Comparison of ENCODE assay signal across 17 cellular contexts in genomic region chr14:80266930-80267329, GRCh38. TPM values are rescaled to one million over a fixed set of nuclear protein-coding genes. Genes with fewer than 3 reads are reported as not detected.
A peak's percentile ranks its signal among the peaks of the same experiment; 100 is the strongest.
DNase-seq lines count a peak whose midpoint lies in the region; ATAC-seq and TF ChIP-seq lines count a peak whose summit lies in the region.
"Had no signal": no experiment of that assay in that cellular context is flagged by ENCODE, and none has a peak within 500 bp of the region (broad histone marks: within the 10 kb centered on the region; RNA-seq: fewer than 3 reads in every experiment).

No MANE protein-coding gene starts in this region.

- intact Hi-C loops in PC-3 (cut with micrococcal nuclease) (no loop called here), esophagus squamous epithelium (cut with DNase I) (no loop called here)

- WGBS in esophagus squamous epithelium, 2 donors: 43 to 64% methylated on average over 3 of the region's 3 CpGs
- 90% methylated on average over 3 of the region's 3 CpGs for WGBS in hepatocyte (ENCODE audit: low lambda C conversion rate, missing lambda C conversion rate)

- no TSS peak for BruUV-seq in PC-3 (replicated peaks; lab: Mats Ljungman, UMichigan)

- H4K20me1 ChIP-seq in PC-3 (ENCODE audit: low read length) (no peaks in the 10 kb centered on the region), hepatocyte (ENCODE audit: insufficient read depth, poor library complexity, severe bottlenecking) (no peaks in the 10 kb centered on the region)

- H3K4me1 ChIP-seq in PC-3 (ENCODE audit: insufficient read depth, low read length) (peaks cover 11% of the 10 kb centered on the region; the same call in 1 of the 2 replicates), esophagus squamous epithelium (peaks cover 0 to 48% (median 7%) of the 10 kb centered on the region in 3 donors), hepatocyte (ENCODE audit: insufficient read depth) (no peaks in the 10 kb centered on the region)

- TF ChIP-seq CTCF in LNCaP clone FGC (IDR thresholded peaks at IDR 0.05; ENCODE audit: control insufficient read depth, extremely low read depth, insufficient read depth) (no peak), PC-3 (conservative IDR thresholded peaks at IDR 0.05; ENCODE audit: low read depth, low read length) (no peak), esophagus squamous epithelium (IDR thresholded peaks at IDR 0.05) (no peak), hepatocyte (IDR thresholded peaks at IDR 0.05; ENCODE audit: poor library complexity) (no peak)

- H2AFZ ChIP-seq in PC-3 (ENCODE audit: low read length) (no peak overlapping the region), hepatocyte (no peak overlapping the region)
- H2AFZ ChIP-seq: GM23248 had no signal

- no peaks in the 10 kb centered on the region for H3K79me2 ChIP-seq in PC-3 (ENCODE audit: low read length)
- H3K79me2 ChIP-seq in hepatocyte: no peaks in the 10 kb centered on the region

- H3K9me3 ChIP-seq in PC-3 (ENCODE audit: low read length): no peaks in the 10 kb centered on the region
- H3K9me3 ChIP-seq in esophagus squamous epithelium: no peaks in the 10 kb centered on the region
- no peaks in the 10 kb centered on the region for H3K9me3 ChIP-seq in hepatocyte (ENCODE audit: low read depth)

- no peak overlapping the region for H3K27ac ChIP-seq in PC-3 (ENCODE audit: low read length)
- peak overlapping the region in 3 of 4 donors; percentile 53 to 82 (median 78) for H3K27ac ChIP-seq in esophagus squamous epithelium
- H3K27ac ChIP-seq in hepatocyte: no peak overlapping the region
- H3K27ac ChIP-seq: GM23248 had no signal

- CTCF ChIA-PET in PC-3 (lab: Charles Lee): no interaction called here

- DNase-seq in LNCaP clone FGC (ENCODE audit: low read depth): peak; percentile 19
- DNase-seq in PC-3: peak; percentile 22
- no peak for DNase-seq in esophagus squamous epithelium (lab: John Stamatoyannopoulos, UW)
- DNase-seq in HuH-7 (ENCODE audit: low spot score): no peak
- DNase-seq in stimulated activated CD4-positive, alpha-beta T cell treated with anti-CD3 and anti-CD28 coated beads, Interleukin-12 subunit alpha, Interleukin-12 subunit beta, amount 100 ng/mL, for 4 hours: no peak
- no peak for DNase-seq in hepatocyte (ENCODE audit: low spot score)
- DNase-seq: C1 segment of cervical spinal cord; Calu3; CD4-positive, alpha-beta memory T cell; COR-L47; DMS79; EL; GDM1; GM23248; H7; HCEC 1CT had no signal

- H3K4me2 ChIP-seq in PC-3 (ENCODE audit: low read length) (no peak overlapping the region), hepatocyte (no peak overlapping the region)

- TF ChIP-seq POLR2A in esophagus squamous epithelium (IDR thresholded peaks at IDR 0.05): no peak

- H3K9ac ChIP-seq in PC-3 (ENCODE audit: low read length): no peak overlapping the region
- H3K9ac ChIP-seq: GM23248 had no signal

- ATAC-seq in PC-3: no peak
- ATAC-seq: GM12878 had no signal

- H3K36me3 ChIP-seq in PC-3 (ENCODE audit: low read depth, low read length) (no peaks in the 10 kb centered on the region), esophagus squamous epithelium (no peaks in the 10 kb centered on the region), hepatocyte (replicated peaks; ENCODE audit: insufficient read depth, low read depth) (no peaks in the 10 kb centered on the region)

- no peaks in the 10 kb centered on the region for H3F3A ChIP-seq in PC-3 (ENCODE audit: low read length, unreplicated experiment)

- H3K9me2 ChIP-seq in PC-3 (replicated peaks; ENCODE audit: low read length): no peaks in the 10 kb centered on the region
- H3K9me2 ChIP-seq in hepatocyte (replicated peaks; ENCODE audit: insufficient read depth): no peaks in the 10 kb centered on the region

- H3K4me3 ChIP-seq in LNCaP clone FGC (ENCODE audit: low read depth, low read length) (no peak overlapping the region), PC-3 (ENCODE audit: low read length) (no peak overlapping the region), esophagus squamous epithelium (no peak overlapping the region), hepatocyte (no peak overlapping the region)
- H3K4me3 ChIP-seq: GM12878, GM23248 had no signal

- no peaks in the 10 kb centered on the region for H3K27me3 ChIP-seq in PC-3 (ENCODE audit: low read length)
- H3K27me3 ChIP-seq in esophagus squamous epithelium: no peaks in the 10 kb centered on the region
- H3K27me3 ChIP-seq in hepatocyte: no peaks in the 10 kb centered on the region

- POLR2A ChIA-PET in PC-3 (lab: Charles Lee; ENCODE audit: unreplicated experiment): no interaction called here

RNA-seq across cellular contexts. Expression of gene DIO2, which starts 55.6 kb away (rescaled TPM):
- total RNA-seq in PC-3 (2014; rRNA removed): 2.0 and 6.6 TPM in 2 replicates
- total RNA-seq in esophagus squamous epithelium: 100 to 1,000 TPM in 3 of 4 donors, 10 to 100 TPM in 1; 54.0 to 142 (median 123) TPM
- 2.5 and 9.3 TPM in 2 replicates for total RNA-seq in hepatocyte
- 0.71 and 0.74 TPM in 2 replicates for polyA plus RNA-seq in hepatocyte
- total RNA-seq: CD4-positive, alpha-beta memory T cell; GM12878; H7 had no signal
- polyA plus RNA-seq: CD4-positive, alpha-beta memory T cell; GM12878 had no signal

Comparison
In these comparisons a context has a peak if more than half of its experiments do, and no peak if none do; other contexts are left out.
1. DNase-seq: peak in LNCaP clone FGC (single experiment) and PC-3 (single experiment); none in esophagus squamous epithelium (single experiment), HuH-7 (single experiment), stimulated activated CD4-positive, alpha-beta T cell treated with anti-CD3 and anti-CD28 coated beads, Interleukin-12 subunit alpha, Interleukin-12 subunit beta, amount 100 ng/mL, for 4 hours (single experiment) and hepatocyte (single experiment).
2. H3K27ac ChIP-seq: peak in esophagus squamous epithelium (3 of 4); none in PC-3 (single experiment) and hepatocyte (single experiment).